Comparison of ENCODE assay signal across 1 cellular context in genomic region chr17:19744922-19745757, GRCh38.
TF ChIP-seq lines count a peak whose summit lies in the region.

No MANE protein-coding gene starts in this region.

TF ChIP-seq in SK-N-SH, 30 proteins besides CTCF, POLR2A, EP300 and RAD21 (continued from another document):
- TF ChIP-seq RCOR1 (IDR thresholded peaks at IDR 0.05; ENCODE audit: low read length) (peak; percentile 24; the same call in 1 of the 2 replicates), SIN3A (IDR thresholded peaks at IDR 0.05; ENCODE audit: borderline replicate concordance, low read depth, low read length) (0 out of 2 replicates have a peak, but pooled peaks have one; percentile 21), NRF1 (IDR thresholded peaks at IDR 0.05; ENCODE audit: low read depth, low read length) (peak; percentile 3; the same call in 1 of the 2 replicates), SMC3 (IDR thresholded peaks at IDR 0.05; ENCODE audit: low read depth, low read length) (peak; percentile 34; the same call in 1 of the 2 replicates), TEAD4 (IDR thresholded peaks at IDR 0.05; ENCODE audit: borderline replicate concordance, insufficient read depth) (no peak), TAF1 (IDR thresholded peaks at IDR 0.05; ENCODE audit: borderline replicate concordance, low read depth, low read length) (peak; percentile 54; the same call in 1 of the 2 replicates), ELF1 (IDR thresholded peaks at IDR 0.05) (no peak)
